Comparison of ENCODE assay signal across 8 cellular contexts in genomic region chr17:79065105-79065670, GRCh38. TPM values are rescaled to one million over a fixed set of nuclear protein-coding genes. Genes with fewer than 3 reads are reported as not detected.
DNase-seq lines count a peak whose midpoint lies in the region; ATAC-seq and TF ChIP-seq lines count a peak whose summit lies in the region.

No MANE protein-coding gene starts in this region.

- peak; percentile 60 to 64 for TF ChIP-seq CTCF in Caco-2 (IDR thresholded peaks at IDR 0.05; ENCODE audit: insufficient read depth in 1 of 2, low read depth in 1 of 2, low read length in 1 of 2, severe bottlenecking in 1 of 2, unreplicated experiment in 1 of 2)
- TF ChIP-seq CTCF in WTC11 (IDR thresholded peaks at IDR 0.05) = peak; percentile 63
- peak; percentile 76 for TF ChIP-seq CTCF in type B pancreatic cell (conservative IDR thresholded peaks at IDR 0.05)

- H3K4me1 Mint-ChIP-seq in Caco-2 (ENCODE audit: low read depth, unreplicated experiment) = peaks cover 2% of the 10 kb centered on the region
- H3K4me1 Mint-ChIP-seq in WTC11 = no peaks in the 10 kb centered on the region
- H3K4me1 Mint-ChIP-seq in type B pancreatic cell (ENCODE audit: unreplicated experiment) = no peaks in the 10 kb centered on the region

- H3K27ac Mint-ChIP-seq in Caco-2 (ENCODE audit: unreplicated experiment) (no peak overlapping the region), WTC11 (no peak overlapping the region), type B pancreatic cell (no peak overlapping the region)

- DNase-seq in Caco-2 = peak in 1 of 2 experiments; percentile 59
- DNase-seq in Karpas-422 = peak; percentile 77
- DNase-seq in WTC11 (ENCODE audit: low spot score) = peak; percentile 70
- DNase-seq in dermis microvascular lymphatic vessel endothelial cell (ENCODE audit: low read depth in 2 of 2) = peak; percentile 23 to 62
- peak; percentile 49 for DNase-seq in myocyte (ENCODE audit: low read depth)
- no peak for DNase-seq in type B pancreatic cell (ENCODE audit: extremely low spot score, unreplicated experiment)

- H3K9me3 ChIP-seq in Caco-2 (no peaks in the 10 kb centered on the region), Karpas-422 (ENCODE audit: low read length) (no peaks in the 10 kb centered on the region)

- H3K4me2 ChIP-seq in Karpas-422 (ENCODE audit: low read depth, low read length, poor library complexity, severe bottlenecking) = no peak overlapping the region

- H3K27me3 ChIP-seq in Caco-2 (replicated peaks; ENCODE audit: control insufficient read depth, insufficient read depth, low read length) (no peaks in the 10 kb centered on the region), Karpas-422 (ENCODE audit: low read length) (no peaks in the 10 kb centered on the region)

- no peak overlapping the region for H3K4me3 ChIP-seq in Caco-2 (ENCODE audit: low read depth, low read length)
- H3K4me3 ChIP-seq in Karpas-422 (ENCODE audit: low read length) = no peak overlapping the region

- no peak overlapping the region for H2AFZ ChIP-seq in Karpas-422 (ENCODE audit: low read length)

- H3K79me2 ChIP-seq in Karpas-422 (ENCODE audit: low read length) = no peaks in the 10 kb centered on the region

- H3K36me3 ChIP-seq in Caco-2 (ENCODE audit: control insufficient read depth, insufficient read depth, low read length) (no peaks in the 10 kb centered on the region), Karpas-422 (ENCODE audit: insufficient read depth, low read length) (no peaks in the 10 kb centered on the region)

- no peak overlapping the region for H3K27ac ChIP-seq in Karpas-422 (ENCODE audit: low read length)

- H4K20me1 ChIP-seq in Karpas-422 (ENCODE audit: insufficient read depth, low read depth, low read length) = no peaks in the 10 kb centered on the region

- intact Hi-C loops in Caco-2 (cut with micrococcal nuclease; ENCODE audit: unreplicated experiment) = loop anchor here (1.0 kb wide), 1 partner anchor 17 kb away; no protein-coding TSS in a partner anchor

- H3K36me3 Mint-ChIP-seq in Caco-2 (ENCODE audit: insufficient read depth, unreplicated experiment) (no peaks in the 10 kb centered on the region), WTC11 (no peaks in the 10 kb centered on the region), type B pancreatic cell (no peaks in the 10 kb centered on the region)

- H3K9ac ChIP-seq in Karpas-422 (ENCODE audit: low read length) = no peak overlapping the region

- CTCF ChIA-PET in Caco-2 (lab: Charles Lee) (no interaction called here), WTC11 (lab: Charles Lee) (interaction anchor here (0.5 to 2.5 kb wide), 10 partner anchors 9 to 713 kb away, joined by 3 to 6 read pairs (median 4); partner anchors contain the start of gene ENGASE)

- H3K9me3 Mint-ChIP-seq in Caco-2 (ENCODE audit: unreplicated experiment) = no peaks in the 10 kb centered on the region
- no peaks in the 10 kb centered on the region for H3K9me3 Mint-ChIP-seq in WTC11
- no peaks in the 10 kb centered on the region for H3K9me3 Mint-ChIP-seq in type B pancreatic cell

- H3K27me3 Mint-ChIP-seq in Caco-2 (ENCODE audit: insufficient read depth, unreplicated experiment) (no peaks in the 10 kb centered on the region), WTC11 (ENCODE audit: low read depth) (no peaks in the 10 kb centered on the region; the same call in none of the 2 replicates), type B pancreatic cell (peaks cover 4% of the 10 kb centered on the region)

- H3K4me1 ChIP-seq in Caco-2 (no peaks in the 10 kb centered on the region), Karpas-422 (ENCODE audit: low read length) (no peaks in the 10 kb centered on the region)

- H3K4me3 Mint-ChIP-seq in Caco-2 (ENCODE audit: unreplicated experiment) (no peak overlapping the region), WTC11 (no peak overlapping the region), type B pancreatic cell (no peak overlapping the region)

- POLR2A ChIA-PET in Caco-2 (lab: Charles Lee) (no interaction called here), WTC11 (lab: Charles Lee) (no interaction called here)

- BruUV-seq in Caco-2 (replicated peaks; lab: Mats Ljungman, UMichigan) = no TSS peak

- ATAC-seq in WTC11 (no peak), HG03175 (IDR thresholded peaks at IDR 0.05; ENCODE audit: unreplicated experiment) (no peak), HG03108 (IDR thresholded peaks at IDR 0.05; ENCODE audit: unreplicated experiment) (no peak)

- no peaks in the 10 kb centered on the region for H3K9me2 ChIP-seq in Karpas-422 (replicated peaks; ENCODE audit: insufficient read depth, low read length)

TF ChIP-seq in WTC11, 78 proteins besides CTCF, POLR2A, EP300 and RAD21 (continues in another document):
- no peak for TF ChIP-seq ZNF232 (CRISPR knock-in tag; IDR thresholded peaks at IDR 0.05)
- no peak for TF ChIP-seq GRHL2 (CRISPR knock-in tag; IDR thresholded peaks at IDR 0.05; ENCODE audit: insufficient replicate concordance, severe bottlenecking)
- peak; percentile 0; the same call in 1 of the 2 replicates for TF ChIP-seq HMGA2 (CRISPR knock-in tag; IDR thresholded peaks at IDR 0.05)
- no peak for TF ChIP-seq E2F1 (CRISPR knock-in tag; IDR thresholded peaks at IDR 0.05)
- TF ChIP-seq PREB (CRISPR knock-in tag; IDR thresholded peaks at IDR 0.05; ENCODE audit: borderline replicate concordance) = no peak
- TF ChIP-seq E2F4 (CRISPR knock-in tag; IDR thresholded peaks at IDR 0.05; ENCODE audit: borderline replicate concordance, low read depth) = no peak
- no peak for TF ChIP-seq NFATC4 (CRISPR knock-in tag; IDR thresholded peaks at IDR 0.05)
- TF ChIP-seq SMAD3 (CRISPR knock-in tag; IDR thresholded peaks at IDR 0.05; ENCODE audit: borderline replicate concordance) = no peak
- peak; percentile 46 for TF ChIP-seq USF2 (CRISPR knock-in tag; IDR thresholded peaks at IDR 0.05)
- no peak for TF ChIP-seq ZMAT4 (CRISPR knock-in tag; IDR thresholded peaks at IDR 0.05)
- TF ChIP-seq RELA (CRISPR knock-in tag; IDR thresholded peaks at IDR 0.05; ENCODE audit: borderline replicate concordance) = no peak
- TF ChIP-seq ELF4 (CRISPR knock-in tag; IDR thresholded peaks at IDR 0.05; ENCODE audit: low read depth) = no peak

RNA-seq across cellular contexts. Expression of gene ENGASE, which starts 9.4 kb away (rescaled TPM):
- total RNA-seq in Caco-2 (2022) (50.0 and 52.5 TPM in 2 replicates), WTC11 (2021) (40.0 to 47.5 TPM (median 41.6 TPM) in 3 replicates), dermis microvascular lymphatic vessel endothelial cell (6.9 and 7.7 TPM in 2 replicates), myocyte (27.5 and 36.8 TPM in 2 replicates), type B pancreatic cell (ENCODE audit: low replicate concordance) (45.0 and 72.6 TPM in 2 replicates)
- 11.0 and 16.6 TPM in 2 replicates for total RNA-seq in Karpas-422 (2014; rRNA removed; shearing (Covaris generic); ENCODE audit: low replicate concordance)
- 28.6 TPM for polyA plus RNA-seq in myocyte (2012)

RNA-seq across cellular contexts. Expression of gene C1QTNF1, which starts 41.2 kb away (rescaled TPM):
- total RNA-seq in Caco-2 (2022) (16.1 and 19.9 TPM in 2 replicates), WTC11 (2021) (1.5 to 2.7 TPM (median 1.7 TPM) in 3 replicates), dermis microvascular lymphatic vessel endothelial cell (8.3 and 10.7 TPM in 2 replicates), myocyte (1.5 and 1.9 TPM in 2 replicates), type B pancreatic cell (ENCODE audit: low replicate concordance) (8.7 and 9.4 TPM in 2 replicates)
- total RNA-seq in Karpas-422 (2014; rRNA removed; shearing (Covaris generic); ENCODE audit: low replicate concordance) = not detected in 2 replicates
- 1.0 TPM for polyA plus RNA-seq in myocyte (2012)

RNA-seq across cellular contexts. Expression of gene CANT1, which starts 55.6 kb away (rescaled TPM):
- total RNA-seq in Caco-2 (2022) (68.9 and 86.4 TPM in 2 replicates), WTC11 (2021) (34.1 to 39.7 TPM (median 35.1 TPM) in 3 replicates), dermis microvascular lymphatic vessel endothelial cell (40.3 and 53.5 TPM in 2 replicates), myocyte (42.7 and 51.3 TPM in 2 replicates), type B pancreatic cell (ENCODE audit: low replicate concordance) (75.1 and 105 TPM in 2 replicates)
- total RNA-seq in Karpas-422 (2014; rRNA removed; shearing (Covaris generic); ENCODE audit: low replicate concordance) = 22.7 and 27.6 TPM in 2 replicates
- polyA plus RNA-seq in myocyte (2012) = 35.1 TPM
